Comparison of ENCODE assay signal across 1 cellular context in genomic region chr11:126585388-126586302, GRCh38.
TF ChIP-seq lines count a peak whose summit lies in the region.

No MANE protein-coding gene starts in this region.

TF ChIP-seq in SK-N-SH, 30 proteins besides CTCF, POLR2A, EP300 and RAD21 (continued from another document):
- no peak for TF ChIP-seq IRF3 (IDR thresholded peaks at IDR 0.05; ENCODE audit: low read depth, low read length)
- no peak for TF ChIP-seq MEF2A (IDR thresholded peaks at IDR 0.05; ENCODE audit: borderline replicate concordance, low read depth)
- TF ChIP-seq EZH2phosphoT487 (IDR thresholded peaks at IDR 0.05; ENCODE audit: borderline replicate concordance, low read depth), result no peak
- TF ChIP-seq GATA2 (CRISPR knock-in tag; IDR thresholded peaks at IDR 0.05), result no peak
- TF ChIP-seq SMC3 (IDR thresholded peaks at IDR 0.05; ENCODE audit: low read depth, low read length), result no peak
- TF ChIP-seq MAX (IDR thresholded peaks at IDR 0.05; ENCODE audit: low read depth), result peak; percentile 66
- TF ChIP-seq TEAD4 (IDR thresholded peaks at IDR 0.05; ENCODE audit: borderline replicate concordance, insufficient read depth), result peak; percentile 45; the same call in 1 of the 2 replicates
- TF ChIP-seq POLR2AphosphoS5 (IDR thresholded peaks at IDR 0.05; ENCODE audit: low read depth, low read length), result peak; percentile 70; the same call in 1 of the 2 replicates
- no peak for TF ChIP-seq MXI1 (IDR thresholded peaks at IDR 0.05; ENCODE audit: low read depth, low read length)
- TF ChIP-seq RFX5 (IDR thresholded peaks at IDR 0.05; ENCODE audit: low read length), result no peak
- TF ChIP-seq SIN3A (IDR thresholded peaks at IDR 0.05; ENCODE audit: borderline replicate concordance, low read depth, low read length), result no peak
- TF ChIP-seq GABPA (IDR thresholded peaks at IDR 0.05; ENCODE audit: low read depth), result peak; percentile 68
- TF ChIP-seq PBX3 (IDR thresholded peaks at IDR 0.05), result peak; percentile 66
- no peak for TF ChIP-seq USF2 (IDR thresholded peaks at IDR 0.05; ENCODE audit: borderline replicate concordance, low read depth, low read length)
- peak; percentile 99 for TF ChIP-seq NFIC (IDR thresholded peaks at IDR 0.05; ENCODE audit: borderline replicate concordance)
- no peak for TF ChIP-seq NRF1 (IDR thresholded peaks at IDR 0.05; ENCODE audit: low read depth, low read length)
- TF ChIP-seq TAF1 (IDR thresholded peaks at IDR 0.05; ENCODE audit: borderline replicate concordance, low read depth, low read length), result no peak
- no peak for TF ChIP-seq USF1 (IDR thresholded peaks at IDR 0.05; ENCODE audit: borderline replicate concordance, low read depth)
- TF ChIP-seq FOXJ3 (CRISPR knock-in tag; IDR thresholded peaks at IDR 0.05), result no peak
- TF ChIP-seq JUND (IDR thresholded peaks at IDR 0.05), result peak; percentile 56; the same call in 1 of the 2 replicates
